16 cellular contexts compared by ENCODE assay signal in the genomic region with DNA sequence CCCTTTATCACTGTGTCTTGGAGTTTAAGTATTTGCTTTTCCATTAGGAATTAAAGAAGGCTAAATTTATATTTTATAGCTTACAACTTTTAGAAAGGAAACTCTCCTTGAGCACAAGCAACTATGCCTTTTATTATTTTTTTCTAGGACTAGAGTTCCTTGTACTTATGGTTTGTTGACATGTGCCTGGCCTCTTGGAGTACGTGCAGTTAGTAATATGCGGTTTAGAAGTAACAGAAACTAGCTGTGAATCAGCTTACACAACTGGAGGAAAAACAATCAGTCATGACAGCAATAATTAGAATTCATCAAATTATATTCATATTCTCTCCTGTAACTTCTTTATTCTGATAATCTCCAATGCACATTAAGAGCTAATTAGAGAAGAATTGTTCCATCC.
DNase-seq lines count a peak whose midpoint lies in the region; ATAC-seq and TF ChIP-seq lines count a peak whose summit lies in the region.
"Had no signal": no experiment of that assay in that cellular context is flagged by ENCODE, and none has a peak within 500 bp of the region (broad histone marks: within the 10 kb centered on the region; RNA-seq: fewer than 3 reads in every experiment).

No MANE protein-coding gene starts in this region.

- peaks cover 6% of the 10 kb centered on the region for H3K9me3 Mint-ChIP-seq in chondrocyte (ENCODE audit: low read depth)
- H3K9me3 Mint-ChIP-seq in osteocyte (ENCODE audit: unreplicated experiment), result peaks cover 6% of the 10 kb centered on the region
- H3K9me3 Mint-ChIP-seq: CD8-positive, alpha-beta memory T cell had no signal

- H3K4me3 ChIP-seq in tibial artery, result peak overlapping the region in 1 of 2 donors; percentile 6
- H3K4me3 ChIP-seq: BLaER1, GM23248 had no signal

- peaks cover 0 to 73% (median 6%) of the 10 kb centered on the region in 4 donors for H3K4me1 ChIP-seq in tibial artery
- H3K4me1 ChIP-seq: BLaER1, Caco-2 had no signal

- no peak for ATAC-seq in HG03139 (IDR thresholded peaks at IDR 0.05; ENCODE audit: unreplicated experiment)
- ATAC-seq: HCT116 had no signal

- H3K27me3 ChIP-seq in tibial artery, result no peaks in the 10 kb centered on the region
- H3K27me3 ChIP-seq: BLaER1 had no signal

- H3K27ac Mint-ChIP-seq in chondrocyte (ENCODE audit: unreplicated experiment) (peak overlapping the region; percentile 14), osteocyte (ENCODE audit: unreplicated experiment) (peak overlapping the region; percentile 62)
- H3K27ac Mint-ChIP-seq: CD8-positive, alpha-beta memory T cell had no signal

- no peaks in the 10 kb centered on the region for H3K36me3 Mint-ChIP-seq in chondrocyte (ENCODE audit: low read depth)
- H3K36me3 Mint-ChIP-seq in osteocyte (ENCODE audit: unreplicated experiment), result no peaks in the 10 kb centered on the region
- H3K36me3 Mint-ChIP-seq: CD8-positive, alpha-beta memory T cell had no signal

- DNase-seq in NCI-H510A treated with DMSO at 0.1 percent for 48 hours (lab: John Stamatoyannopoulos, UW), result peak; percentile 12
- DNase-seq in NCI-H510A (lab: John Stamatoyannopoulos, UW), result no peak
- no peak for DNase-seq in chondrocyte (ENCODE audit: low spot score)
- DNase-seq in osteocyte (ENCODE audit: extremely low spot score, unreplicated experiment), result no peak
- DNase-seq in tibial artery, result no peak
- DNase-seq in AML-193 (lab: John Stamatoyannopoulos, UW), result no peak
- no peak for DNase-seq in hippocampal formation (lab: John Stamatoyannopoulos, UW)
- DNase-seq: Caco-2; CD8-positive, alpha-beta memory T cell; DMS53; GF-D8; GM23248 had no signal

- TF ChIP-seq CTCF in chondrocyte (IDR thresholded peaks at IDR 0.05), result no peak
- TF ChIP-seq CTCF in osteocyte (IDR thresholded peaks at IDR 0.05), result no peak
- TF ChIP-seq CTCF in tibial artery (IDR thresholded peaks at IDR 0.05), result no peak

- intact Hi-C loops in tibial artery (cut with DNase I; ENCODE audit: low total_unique reads), result no loop called here

- H3K4me1 Mint-ChIP-seq in chondrocyte (ENCODE audit: low read depth) (peaks cover 42% of the 10 kb centered on the region), osteocyte (ENCODE audit: unreplicated experiment) (peaks cover 40% of the 10 kb centered on the region)

- no peak overlapping the region for H3K4me3 Mint-ChIP-seq in chondrocyte (ENCODE audit: unreplicated experiment)
- no peak overlapping the region for H3K4me3 Mint-ChIP-seq in osteocyte (ENCODE audit: unreplicated experiment)
- H3K4me3 Mint-ChIP-seq: CD8-positive, alpha-beta memory T cell had no signal

- H3K27me3 Mint-ChIP-seq in chondrocyte (ENCODE audit: low read depth) (no peaks in the 10 kb centered on the region), osteocyte (ENCODE audit: unreplicated experiment) (no peaks in the 10 kb centered on the region)

- no peaks in the 10 kb centered on the region for H3K9me3 ChIP-seq in tibial artery
- H3K9me3 ChIP-seq: BLaER1, Caco-2 had no signal

- peak overlapping the region; percentile 71 to 73 for H3K27ac ChIP-seq in tibial artery
- H3K27ac ChIP-seq: 22Rv1, BLaER1, GM23248 had no signal

- H3K36me3 ChIP-seq in tibial artery, result no peaks in the 10 kb centered on the region
- H3K36me3 ChIP-seq: BLaER1 had no signal
